Comparison of ENCODE assay signal across 1 cellular context in the genomic region with DNA sequence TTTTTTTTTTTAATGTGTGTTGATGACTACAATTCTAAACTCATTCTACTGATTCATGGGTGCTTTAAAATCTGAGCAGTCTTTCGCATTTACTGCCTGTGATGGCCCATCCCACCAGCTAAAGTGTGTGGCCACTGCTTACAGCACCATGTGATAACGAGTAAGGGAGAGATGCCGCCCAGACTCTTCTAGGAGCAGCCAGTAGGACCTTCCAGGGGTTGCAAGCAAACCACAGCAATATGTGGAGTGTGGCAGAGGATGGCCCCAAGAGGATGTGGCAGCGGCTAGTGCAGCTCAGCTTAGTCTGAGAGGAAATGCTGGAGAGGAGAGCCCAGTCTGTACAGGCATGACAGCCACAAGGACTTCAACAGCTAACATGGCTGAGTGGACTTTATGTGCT.
TF ChIP-seq lines count a peak whose summit lies in the region.

No MANE protein-coding gene starts in this region.

TF ChIP-seq in H1, 55 proteins besides CTCF, POLR2A, EP300 and RAD21:
- no peak for TF ChIP-seq BCL11A (IDR thresholded peaks at IDR 0.05; ENCODE audit: low read depth in 2 of 2, low read length in 2 of 2)
- TF ChIP-seq TBP (IDR thresholded peaks at IDR 0.05; ENCODE audit: low read depth, low read length), result no peak
- TF ChIP-seq HDAC6 (IDR thresholded peaks at IDR 0.05; ENCODE audit: low read depth, low read length), result no peak
- TF ChIP-seq BACH1 (IDR thresholded peaks at IDR 0.05; ENCODE audit: low read length), result no peak
- TF ChIP-seq BRCA1 (IDR thresholded peaks at IDR 0.05; ENCODE audit: low read depth, low read length), result no peak
- no peak for TF ChIP-seq RXRA (IDR thresholded peaks at IDR 0.05; ENCODE audit: insufficient read depth, low read depth, low read length)
- no peak for TF ChIP-seq KDM5A (IDR thresholded peaks at IDR 0.05; ENCODE audit: low read length)
- no peak for TF ChIP-seq JUN (IDR thresholded peaks at IDR 0.05; ENCODE audit: low read depth, low read length)
- TF ChIP-seq CTBP2 (IDR thresholded peaks at IDR 0.05; ENCODE audit: borderline replicate concordance, insufficient read depth, insufficient read length, low read length), result no peak
- no peak for TF ChIP-seq CBX5 (IDR thresholded peaks at IDR 0.05; ENCODE audit: low read depth, low read length)
- TF ChIP-seq, protein P1, sequence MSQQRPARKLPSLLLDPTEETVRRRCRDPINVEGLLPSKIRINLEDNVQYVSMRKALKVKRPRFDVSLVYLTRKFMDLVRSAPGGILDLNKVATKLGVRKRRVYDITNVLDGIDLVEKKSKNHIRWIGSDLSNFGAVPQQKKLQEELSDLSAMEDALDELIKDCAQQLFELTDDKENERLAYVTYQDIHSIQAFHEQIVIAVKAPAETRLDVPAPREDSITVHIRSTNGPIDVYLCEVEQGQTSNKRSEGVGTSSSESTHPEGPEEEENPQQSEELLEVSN (IDR thresholded peaks at IDR 0.05), result no peak
- no peak for TF ChIP-seq SAP30 (IDR thresholded peaks at IDR 0.05; ENCODE audit: insufficient read depth, insufficient replicate concordance, low read length)
- TF ChIP-seq, protein P2, sequence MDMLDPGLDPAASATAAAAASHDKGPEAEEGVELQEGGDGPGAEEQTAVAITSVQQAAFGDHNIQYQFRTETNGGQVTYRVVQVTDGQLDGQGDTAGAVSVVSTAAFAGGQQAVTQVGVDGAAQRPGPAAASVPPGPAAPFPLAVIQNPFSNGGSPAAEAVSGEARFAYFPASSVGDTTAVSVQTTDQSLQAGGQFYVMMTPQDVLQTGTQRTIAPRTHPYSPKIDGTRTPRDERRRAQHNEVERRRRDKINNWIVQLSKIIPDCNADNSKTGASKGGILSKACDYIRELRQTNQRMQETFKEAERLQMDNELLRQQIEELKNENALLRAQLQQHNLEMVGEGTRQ (IDR thresholded peaks at IDR 0.05; ENCODE audit: low read length), result no peak
- TF ChIP-seq ZNF274 (IDR thresholded peaks at IDR 0.05; ENCODE audit: borderline replicate concordance, extremely low read depth, low read length), result no peak
